Comparison of ENCODE assay signal across 1 cellular context in genomic region chr17:43453331-43453812, GRCh38.
TF ChIP-seq lines count a peak whose summit lies in the region.

No MANE protein-coding gene starts in this region.

TF ChIP-seq in HepG2, 621 proteins besides CTCF, POLR2A, EP300 and RAD21 (continued from another document):
- no peak for TF ChIP-seq ZMAT5 (CRISPR knock-in tag; IDR thresholded peaks at IDR 0.05; ENCODE audit: borderline replicate concordance, low read depth)
- TF ChIP-seq ZBTB38 (CRISPR knock-in tag; IDR thresholded peaks at IDR 0.05), result peak; percentile 85
- TF ChIP-seq ZSCAN21 (CRISPR knock-in tag; IDR thresholded peaks at IDR 0.05; ENCODE audit: borderline replicate concordance), result 0 out of 2 replicates have a peak, but pooled peaks have one; percentile 36
- TF ChIP-seq ZBTB33 (CRISPR knock-in tag; IDR thresholded peaks at IDR 0.05), result peak; percentile 18; the same call in 1 of the 2 replicates
- TF ChIP-seq XRCC5 (optimal IDR thresholded peaks at IDR 0.05; ENCODE audit: low read length), result no peak
- TF ChIP-seq, protein P1, sequence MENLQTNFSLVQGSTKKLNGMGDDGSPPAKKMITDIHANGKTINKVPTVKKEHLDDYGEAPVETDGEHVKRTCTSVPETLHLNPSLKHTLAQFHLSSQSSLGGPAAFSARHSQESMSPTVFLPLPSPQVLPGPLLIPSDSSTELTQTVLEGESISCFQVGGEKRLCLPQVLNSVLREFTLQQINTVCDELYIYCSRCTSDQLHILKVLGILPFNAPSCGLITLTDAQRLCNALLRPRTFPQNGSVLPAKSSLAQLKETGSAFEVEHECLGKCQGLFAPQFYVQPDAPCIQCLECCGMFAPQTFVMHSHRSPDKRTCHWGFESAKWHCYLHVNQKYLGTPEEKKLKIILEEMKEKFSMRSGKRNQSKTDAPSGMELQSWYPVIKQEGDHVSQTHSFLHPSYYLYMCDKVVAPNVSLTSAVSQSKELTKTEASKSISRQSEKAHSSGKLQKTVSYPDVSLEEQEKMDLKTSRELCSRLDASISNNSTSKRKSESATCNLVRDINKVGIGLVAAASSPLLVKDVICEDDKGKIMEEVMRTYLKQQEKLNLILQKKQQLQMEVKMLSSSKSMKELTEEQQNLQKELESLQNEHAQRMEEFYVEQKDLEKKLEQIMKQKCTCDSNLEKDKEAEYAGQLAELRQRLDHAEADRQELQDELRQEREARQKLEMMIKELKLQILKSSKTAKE (CRISPR knock-in tag; IDR thresholded peaks at IDR 0.05; ENCODE audit: borderline replicate concordance), result no peak
- TF ChIP-seq, protein P2, sequence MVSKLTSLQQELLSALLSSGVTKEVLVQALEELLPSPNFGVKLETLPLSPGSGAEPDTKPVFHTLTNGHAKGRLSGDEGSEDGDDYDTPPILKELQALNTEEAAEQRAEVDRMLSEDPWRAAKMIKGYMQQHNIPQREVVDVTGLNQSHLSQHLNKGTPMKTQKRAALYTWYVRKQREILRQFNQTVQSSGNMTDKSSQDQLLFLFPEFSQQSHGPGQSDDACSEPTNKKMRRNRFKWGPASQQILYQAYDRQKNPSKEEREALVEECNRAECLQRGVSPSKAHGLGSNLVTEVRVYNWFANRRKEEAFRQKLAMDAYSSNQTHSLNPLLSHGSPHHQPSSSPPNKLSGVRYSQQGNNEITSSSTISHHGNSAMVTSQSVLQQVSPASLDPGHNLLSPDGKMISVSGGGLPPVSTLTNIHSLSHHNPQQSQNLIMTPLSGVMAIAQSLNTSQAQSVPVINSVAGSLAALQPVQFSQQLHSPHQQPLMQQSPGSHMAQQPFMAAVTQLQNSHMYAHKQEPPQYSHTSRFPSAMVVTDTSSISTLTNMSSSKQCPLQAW (CRISPR knock-in tag; IDR thresholded peaks at IDR 0.05), result 0 out of 2 replicates have a peak, but pooled peaks have one; percentile 58
